8 cellular contexts compared by ENCODE assay signal in genomic region chr18:55586841-55587240, GRCh38. TPM values are rescaled to one million over a fixed set of nuclear protein-coding genes. Genes with fewer than 3 reads are reported as not detected.
A peak's percentile ranks its signal among the peaks of the same experiment; 100 is the strongest.
DNase-seq lines count a peak whose midpoint lies in the region; ATAC-seq and TF ChIP-seq lines count a peak whose summit lies in the region.

No MANE protein-coding gene starts in this region.

- no peak for DNase-seq in activated T-cell treated with anti-CD3 and anti-CD28 coated beads, Interleukin-2, amount 50 U/mL, for 24 hours
- DNase-seq in activated T-cell treated with anti-CD3 and anti-CD28 coated beads for 4 hours (no peak), SJSA1 (ENCODE audit: low read depth in 1 of 2, low spot score in 2 of 2) (peak in 1 of 2 experiments; percentile 27), fibroblast of the aortic adventitia (ENCODE audit: low read depth) (peak; percentile 65), sigmoid colon (no peak), NOMO-1 treated with DMSO at 0.1 percent for 48 hours (lab: John Stamatoyannopoulos, UW; ENCODE audit: unreplicated experiment) (no peak), posterior cingulate gyrus (no peak)

- H3K9me3 ChIP-seq in SJSA1 (replicated peaks) (no peaks in the 10 kb centered on the region), sigmoid colon (no peaks in the 10 kb centered on the region)

- no peak for TF ChIP-seq POLR2A in sigmoid colon (IDR thresholded peaks at IDR 0.05)

- no peak for ATAC-seq in HG02870 (IDR thresholded peaks at IDR 0.05; ENCODE audit: unreplicated experiment)

- H3K4me1 Mint-ChIP-seq in activated T-cell treated with anti-CD3 and anti-CD28 coated beads, Interleukin-2, amount 50 U/mL, for 24 hours (ENCODE audit: low read depth), result peaks cover 28% of the 10 kb centered on the region

- H3K36me3 Mint-ChIP-seq in activated T-cell treated with anti-CD3 and anti-CD28 coated beads, Interleukin-2, amount 50 U/mL, for 24 hours (ENCODE audit: low read depth), result peaks cover 3% of the 10 kb centered on the region

- H3K27ac ChIP-seq in SJSA1, result peak overlapping the region; percentile 45
- peak overlapping the region; percentile 83 to 92 (median 88) for H3K27ac ChIP-seq in sigmoid colon

- H3K27me3 Mint-ChIP-seq in activated T-cell treated with anti-CD3 and anti-CD28 coated beads, Interleukin-2, amount 50 U/mL, for 24 hours, result peaks cover 66% of the 10 kb centered on the region

- H3K36me3 ChIP-seq in SJSA1 (peaks cover 18% of the 10 kb centered on the region), sigmoid colon (no peaks in the 10 kb centered on the region)

- H3K4me3 ChIP-seq in SJSA1 (peak overlapping the region; percentile 52), fibroblast of the aortic adventitia (ENCODE audit: low read depth, low read length) (peak overlapping the region; percentile 74), sigmoid colon (peak overlapping the region; percentile 67 to 77 (median 76))

- no peak overlapping the region for H3K27ac Mint-ChIP-seq in activated T-cell treated with anti-CD3 and anti-CD28 coated beads, Interleukin-2, amount 50 U/mL, for 24 hours

- TF ChIP-seq EP300 in sigmoid colon (IDR thresholded peaks at IDR 0.05), result no peak

- H3K27me3 ChIP-seq in SJSA1 (replicated peaks) (no peaks in the 10 kb centered on the region), sigmoid colon (no peaks in the 10 kb centered on the region)

- H3K4me3 Mint-ChIP-seq in activated T-cell treated with anti-CD3 and anti-CD28 coated beads, Interleukin-2, amount 50 U/mL, for 24 hours, result peak overlapping the region; percentile 50

- 9 to 27% methylated on average over 7 of the region's 7 CpGs for WGBS in sigmoid colon, 2 donors

- peaks cover 23% of the 10 kb centered on the region for H3K4me1 ChIP-seq in SJSA1 (replicated peaks)
- peaks cover 0 to 38% (median 29%) of the 10 kb centered on the region in 4 donors for H3K4me1 ChIP-seq in sigmoid colon

- intact Hi-C loops in sigmoid colon (cut with DNase I), result loop anchor here (5.0 kb wide), 5 partner anchors 110 to 1050 kb away; partner anchors contain the start of gene TXNL1
- intact Hi-C loops in posterior cingulate gyrus (cut with DNase I), result loop anchor here (5.0 kb wide), 5 partner anchors 165 to 355 kb away; no protein-coding TSS in a partner anchor

- no peaks in the 10 kb centered on the region for H3K9me3 Mint-ChIP-seq in activated T-cell treated with anti-CD3 and anti-CD28 coated beads, Interleukin-2, amount 50 U/mL, for 24 hours

- TF ChIP-seq CTCF in fibroblast of the aortic adventitia (IDR thresholded peaks at IDR 0.05; ENCODE audit: insufficient read depth, low read length), result no peak
- TF ChIP-seq CTCF in sigmoid colon (IDR thresholded peaks at IDR 0.05), result no peak

RNA-seq across cellular contexts. Expression of gene TCF4, which starts 1.2 kb away (rescaled TPM):
- total RNA-seq in SJSA1 (2014; rRNA removed; shearing (Covaris generic)), result 33.6 and 55.8 TPM in 2 replicates
- total RNA-seq in fibroblast of the aortic adventitia (ENCODE audit: low replicate concordance) (105 TPM in 2 replicates), sigmoid colon (100 to 1,000 TPM; 106 to 149 (median 128) TPM)
- polyA plus RNA-seq in sigmoid colon, result 10 to 100 TPM in 1 of 3 donors, 1 to 10 TPM in 2; 3.5 to 21.8 (median 5.4) TPM
